13 cellular contexts compared by ENCODE assay signal in genomic region chr3:174955513-174956001, GRCh38.
A peak's percentile ranks its signal among the peaks of the same experiment; 100 is the strongest.
DNase-seq lines count a peak whose midpoint lies in the region; ATAC-seq, FAIRE-seq and TF ChIP-seq lines count a peak whose summit lies in the region.
"Had no signal": no experiment of that assay in that cellular context is flagged by ENCODE, and none has a peak within 500 bp of the region (broad histone marks: within the 10 kb centered on the region; RNA-seq: fewer than 3 reads in every experiment).

No MANE protein-coding gene starts in this region.

- no peaks in the 10 kb centered on the region for H3K36me3 ChIP-seq in RWPE2 (ENCODE audit: low read depth)
- no peaks in the 10 kb centered on the region for H3K36me3 ChIP-seq in small intestine (ENCODE audit: control insufficient read depth in 2 of 2, insufficient read depth in 2 of 2, low read length in 2 of 2)
- H3K36me3 ChIP-seq in upper lobe of right lung, result no peaks in the 10 kb centered on the region

- TF ChIP-seq CTCF in RWPE2 (IDR thresholded peaks at IDR 0.05; ENCODE audit: poor library complexity, severe bottlenecking) (no peak), fibroblast of the aortic adventitia (IDR thresholded peaks at IDR 0.05; ENCODE audit: insufficient read depth, low read length) (no peak), upper lobe of right lung (IDR thresholded peaks at IDR 0.05) (no peak)

- 7 to 57% (median 28%) methylated on average over 2 of the region's 2 CpGs for WGBS in small intestine, 3 donors

- H3K27ac ChIP-seq in RWPE2 (ENCODE audit: poor library complexity, severe bottlenecking), result peak overlapping the region; percentile 65
- no peak overlapping the region for H3K27ac ChIP-seq in small intestine (ENCODE audit: low read depth in 1 of 2, low read length in 1 of 2)
- H3K27ac ChIP-seq in upper lobe of right lung, result no peak overlapping the region

- H3K4me3 ChIP-seq in RWPE2 (ENCODE audit: severe bottlenecking) (no peak overlapping the region), fibroblast of the aortic adventitia (ENCODE audit: low read depth, low read length) (no peak overlapping the region), small intestine (ENCODE audit: low read depth in 1 of 2, low read length in 2 of 2) (no peak overlapping the region), upper lobe of right lung (no peak overlapping the region)

- no peaks in the 10 kb centered on the region for H3K27me3 ChIP-seq in RWPE2 (ENCODE audit: insufficient read depth, poor library complexity, severe bottlenecking)
- no peaks in the 10 kb centered on the region for H3K27me3 ChIP-seq in small intestine (ENCODE audit: control insufficient read depth in 2 of 2, insufficient read depth in 2 of 2, low read length in 2 of 2)
- no peaks in the 10 kb centered on the region for H3K27me3 ChIP-seq in upper lobe of right lung

- intact Hi-C loops in upper lobe of right lung (cut with DNase I), result no loop called here

- no peaks in the 10 kb centered on the region for H3K9me3 ChIP-seq in RWPE2 (ENCODE audit: severe bottlenecking)
- H3K9me3 ChIP-seq in small intestine (ENCODE audit: control insufficient read depth, low read depth), result no peaks in the 10 kb centered on the region
- no peaks in the 10 kb centered on the region for H3K9me3 ChIP-seq in upper lobe of right lung

- ATAC-seq in RWPE2 (ENCODE audit: low read depth) (peak; percentile 86), upper lobe of right lung (no peak)
- ATAC-seq: activated CD8-positive, alpha-beta T cell treated with anti-CD3 and anti-CD28 coated beads for 36 hours had no signal

- FAIRE-seq in small intestine (lab: Jason Lieb, UNC), result no peak
- no peak for FAIRE-seq in GM19239 (lab: Jason Lieb, UNC)
- FAIRE-seq: colon had no signal

- DNase-seq in HCEC 1CT (peak; percentile 64), RWPE2 (ENCODE audit: low spot score) (no peak), fibroblast of the aortic adventitia (ENCODE audit: low read depth) (peak; percentile 45), small intestine (peak; percentile 26), COR-L47 (lab: John Stamatoyannopoulos, UW) (no peak), upper lobe of right lung (no peak), GM19239 (ENCODE audit: insufficient read length, low spot score) (no peak)
- no peak for DNase-seq in activated CD8-positive, alpha-beta memory T cell treated with anti-CD3 and anti-CD28 coated beads, Interleukin-2, amount 50 U/mL, for 4 hours
- DNase-seq: activated CD8-positive, alpha-beta T cell treated with anti-CD3 and anti-CD28 coated beads for 36 hours; activated naive CD4-positive, alpha-beta T cell treated with anti-CD3 and anti-CD28 coated beads for 36 hours; NCI-H187; retina had no signal

- H3K4me1 ChIP-seq in RWPE2 (ENCODE audit: insufficient read depth, poor library complexity, severe bottlenecking), result peaks cover 54% of the 10 kb centered on the region
- no peaks in the 10 kb centered on the region for H3K4me1 ChIP-seq in small intestine (ENCODE audit: control insufficient read depth in 2 of 2, insufficient read depth in 1 of 2, low read depth in 1 of 2, low read length in 1 of 2)
- H3K4me1 ChIP-seq in upper lobe of right lung, result no peaks in the 10 kb centered on the region

Comparison
In these comparisons a context has a peak if more than half of its experiments do, and no peak if none do; other contexts are left out.
1. DNase-seq: peak in HCEC 1CT (single experiment), fibroblast of the aortic adventitia (single experiment) and small intestine (single experiment); none in RWPE2 (single experiment), COR-L47 (single experiment), activated CD8-positive, alpha-beta memory T cell treated with anti-CD3 and anti-CD28 coated beads, Interleukin-2, amount 50 U/mL, for 4 hours (single experiment), upper lobe of right lung (single experiment) and GM19239 (single experiment).